Comparison of ENCODE assay signal across 8 cellular contexts in genomic region chr22:22687638-22688500, GRCh38. TPM values are rescaled to one million over a fixed set of nuclear protein-coding genes. Genes with fewer than 3 reads are reported as not detected.
DNase-seq lines count a peak whose midpoint lies in the region; ATAC-seq and TF ChIP-seq lines count a peak whose summit lies in the region.

No MANE protein-coding gene starts in this region.

- H3K4me3 ChIP-seq in BJ (ENCODE audit: low read depth, low read length): no peak overlapping the region
- H3K4me3 ChIP-seq in GM12875 (ENCODE audit: low read depth, low read length): no peak overlapping the region
- H3K4me3 ChIP-seq in suprapubic skin: no peak overlapping the region

- WGBS in suprapubic skin: 74% methylated on average over 4 of the region's 4 CpGs

- peak; percentile 86 for TF ChIP-seq CTCF in BJ (IDR thresholded peaks at IDR 0.05; ENCODE audit: insufficient read depth, low read depth, low read length)
- TF ChIP-seq CTCF in GM12875 (IDR thresholded peaks at IDR 0.05; ENCODE audit: borderline replicate concordance, insufficient read depth, low read depth, low read length): peak; percentile 68
- TF ChIP-seq CTCF in MCF 10A (IDR thresholded peaks at IDR 0.05; ENCODE audit: unreplicated experiment): peak; percentile 71
- TF ChIP-seq CTCF in suprapubic skin (IDR thresholded peaks at IDR 0.05): peak; percentile 21 to 75

- no peak for TF ChIP-seq EP300 in suprapubic skin (IDR thresholded peaks at IDR 0.05)

- DNase-seq in BJ (ENCODE audit: low read depth) (no peak), NCI-H774 (lab: John Stamatoyannopoulos, UW) (peak; percentile 2), MCF 10A (ENCODE audit: unreplicated experiment) (peak; percentile 63), islet precursor cell (peak; percentile 74), suprapubic skin (ENCODE audit: low spot score in 2 of 2) (no peak)

- H3K4me1 Mint-ChIP-seq in MCF 10A (ENCODE audit: insufficient read depth, unreplicated experiment): peaks cover 11% of the 10 kb centered on the region

- H3K9me3 ChIP-seq in suprapubic skin: no peaks in the 10 kb centered on the region

- H3K27me3 ChIP-seq in BJ (ENCODE audit: control insufficient read depth, insufficient read depth, low read length): no peaks in the 10 kb centered on the region
- peaks cover 3% of the 10 kb centered on the region for H3K27me3 ChIP-seq in suprapubic skin

- no peak for TF ChIP-seq POLR2A in suprapubic skin (IDR thresholded peaks at IDR 0.05)

- no peaks in the 10 kb centered on the region for H3K36me3 Mint-ChIP-seq in MCF 10A (ENCODE audit: insufficient read depth, unreplicated experiment)

- POLR2A ChIA-PET in BJ (lab: Charles Lee): no interaction called here
- POLR2A ChIA-PET in MCF 10A (lab: Yijun Ruan, JAX): no interaction called here

- no peaks in the 10 kb centered on the region for H3K4me1 ChIP-seq in suprapubic skin

- CTCF ChIA-PET in BJ (lab: Yijun Ruan, JAX) (interaction anchor here (0.8 to 4.3 kb wide), 6 partner anchors 13 to 101 kb away, joined by 3 to 39 read pairs (median 5); no protein-coding TSS in a partner anchor), MCF 10A (lab: Yijun Ruan, JAX) (interaction anchor here (0.6 to 7.1 kb wide), 9 partner anchors 10 to 100 kb away, joined by 3 to 68 read pairs (median 4); no protein-coding TSS in a partner anchor)

- H3K27ac ChIP-seq in suprapubic skin: no peak overlapping the region

- intact Hi-C loops in MCF 10A (cut with micrococcal nuclease): loop anchor here (5.0 kb wide), 1 partner anchor 101 kb away; no protein-coding TSS in a partner anchor

- no peak overlapping the region for H3K4me3 Mint-ChIP-seq in MCF 10A (ENCODE audit: unreplicated experiment)

- no peak overlapping the region for H3K27ac Mint-ChIP-seq in MCF 10A (ENCODE audit: low read depth, unreplicated experiment)

- no peaks in the 10 kb centered on the region for H3K9me3 Mint-ChIP-seq in MCF 10A (ENCODE audit: unreplicated experiment)

- no peaks in the 10 kb centered on the region for H3K36me3 ChIP-seq in BJ (ENCODE audit: control insufficient read depth, insufficient read depth, low read length)
- no peaks in the 10 kb centered on the region for H3K36me3 ChIP-seq in suprapubic skin

- ATAC-seq in HG03457 (IDR thresholded peaks at IDR 0.05; ENCODE audit: unreplicated experiment): no peak
- no peak for ATAC-seq in HG03175 (IDR thresholded peaks at IDR 0.05; ENCODE audit: unreplicated experiment)

- no TSS peak for BruUV-seq in MCF 10A (replicated peaks; lab: Mats Ljungman, UMichigan)

- no peaks in the 10 kb centered on the region for H3K27me3 Mint-ChIP-seq in MCF 10A (ENCODE audit: insufficient read depth, unreplicated experiment)

RNA-seq across cellular contexts. Expression of gene GGTLC2, which starts 43.5 kb away (rescaled TPM):
- not detected in 2 replicates for polyA plus RNA-seq in BJ (2011; rRNA removed)
- polyA minus RNA-seq in BJ (2011; rRNA and poly(A)+ RNA removed): not detected in 2 replicates
- total RNA-seq in MCF 10A (2022) (not detected in 2 replicates), suprapubic skin (not detected)

Comparison
In these comparisons a context has a peak if more than half of its experiments do, and no peak if none do; other contexts are left out.
1. DNase-seq: peak in NCI-H774 (single experiment), MCF 10A (single experiment) and islet precursor cell (single experiment); none in BJ (single experiment) and suprapubic skin (0 of 2).
2. Peak in every context shown above with its lines, with median percentiles within 50 percentile points of each other: CTCF ChIP-seq.